In genomic region chr2:219562049-219563020, GRCh38 we compare ENCODE assay signal across 27 cellular contexts. TPM values are rescaled to one million over a fixed set of nuclear protein-coding genes. Genes with fewer than 3 reads are reported as not detected.
DNase-seq lines count a peak whose midpoint lies in the region; ATAC-seq and TF ChIP-seq lines count a peak whose summit lies in the region.
"Had no signal": no experiment of that assay in that cellular context is flagged by ENCODE, and none has a peak within 500 bp of the region (broad histone marks: within the 10 kb centered on the region; RNA-seq: fewer than 3 reads in every experiment).

No MANE protein-coding gene starts in this region.

- POLR2A ChIA-PET in IMR-90 (lab: Charles Lee; ENCODE audit: unreplicated experiment) = no interaction called here

- H3K9ac ChIP-seq in IMR-90 (ENCODE audit: low read depth, low read length) = no peak overlapping the region
- H3K9ac ChIP-seq: GM23248 had no signal

- CTCF ChIA-PET in IMR-90 (lab: Yijun Ruan, JAX) = interaction anchor here (0.7 kb wide), 1 partner anchor 1433 kb away, joined by 4 read pairs; no protein-coding TSS in a partner anchor

- no peak overlapping the region for H4K8ac ChIP-seq in IMR-90 (ENCODE audit: low read depth in 2 of 2, low read length in 2 of 2)

- H3K4me1 ChIP-seq in IMR-90 (ENCODE audit: control insufficient read depth, insufficient read depth, low read length) (peaks cover 2% of the 10 kb centered on the region; the same call in 1 of the 2 replicates), vagina (no peaks in the 10 kb centered on the region)
- H3K4me1 ChIP-seq: adrenal gland had no signal

- H3K4ac ChIP-seq in IMR-90 (ENCODE audit: low read depth, low read length) = no peak overlapping the region

- H2BK15ac ChIP-seq in IMR-90 (ENCODE audit: low read depth, low read length) = no peak overlapping the region

- H3K27me3 ChIP-seq in IMR-90 (ENCODE audit: control insufficient read depth, insufficient read depth, low read length) (no peaks in the 10 kb centered on the region), vagina (no peaks in the 10 kb centered on the region)
- H3K27me3 ChIP-seq: adrenal gland, hepatocyte, stomach, transverse colon had no signal

- H3K14ac ChIP-seq in IMR-90 (replicated peaks; ENCODE audit: low read depth, low read length) = no peak overlapping the region

- TF ChIP-seq CTCF in IMR-90 (conservative IDR thresholded peaks at IDR 0.05; ENCODE audit: low read depth, low read length) (no peak), nephron (IDR thresholded peaks at IDR 0.05; ENCODE audit: unreplicated experiment in 3 of 3) (no peak), vagina (IDR thresholded peaks at IDR 0.05) (no peak)

- H3K27ac Mint-ChIP-seq in nephron = peak overlapping the region; percentile 44 to 90 (median 67)
- H3K27ac Mint-ChIP-seq: CD4-positive, alpha-beta T cell; T-helper 1 cell treated with Interleukin-12 subunit alpha and Interleukin-12 subunit beta and Interleukin-4 antibody, amounts not matched to agents 30 μg/mL and 1 μg/mL, for 36 hours had no signal

- peak; percentile 33 for DNase-seq in ELF-1 (ENCODE audit: low read depth, low spot score)
- DNase-seq in IMR-90 = no peak
- peak; percentile 39 for DNase-seq in ecto neural progenitor cell (ENCODE audit: low spot score)
- DNase-seq in HCEC 1CT = no peak
- no peak for DNase-seq in central memory CD4-positive, alpha-beta T cell
- DNase-seq in vagina (ENCODE audit: extremely low spot score in 2 of 2) = no peak
- DNase-seq: activated CD4-positive, alpha-beta T cell treated with anti-CD3 and anti-CD28 coated beads, Interleukin-2, amount 50 U/mL, for 1 hour; activated CD8-positive, alpha-beta memory T cell treated with anti-CD3 and anti-CD28 coated beads, Interleukin-2, amount 50 U/mL, for 4 hours; activated gamma-delta T cell treated with Interleukin-2 at 50 U/mL for 16 hours; CD4-positive, alpha-beta T cell; foreskin fibroblast; GM23248; NCI-H1417; NCI-H2107; NCI-H524 treated with DMSO at 0.1 percent for 48 hours; nephron progenitor cell; stimulated activated CD4-positive, alpha-beta T cell treated with anti-CD3 and anti-CD28 coated beads, Interleukin-4, amount 100 ng/mL, for 4 hours; stomach; transverse colon had no signal

- H3K9me1 ChIP-seq in IMR-90 (ENCODE audit: insufficient read depth, low read length) = peaks cover 6% of the 10 kb centered on the region; the same call in 1 of the 2 replicates

- no peak for ATAC-seq in IMR-90 (ENCODE audit: low read depth)
- ATAC-seq in HG03432 (IDR thresholded peaks at IDR 0.05; ENCODE audit: unreplicated experiment) = no peak

- peaks cover 11% of the 10 kb centered on the region; the same call in 1 of the 2 replicates for H4K20me1 ChIP-seq in IMR-90 (ENCODE audit: insufficient read depth, low read length)

- intact Hi-C loops in IMR-90 (cut with micrococcal nuclease) = no loop called here
- intact Hi-C loops in vagina (cut with DNase I) = no loop called here

- H2AFZ ChIP-seq in IMR-90 (replicated peaks; ENCODE audit: low read length, poor library complexity) = peak overlapping the region; percentile 48
- H2AFZ ChIP-seq: GM23248, hepatocyte had no signal

- no peaks in the 10 kb centered on the region for H3K9me3 Mint-ChIP-seq in nephron
- H3K9me3 Mint-ChIP-seq: CD4-positive, alpha-beta T cell; nephron progenitor cell; T-helper 1 cell treated with Interleukin-12 subunit alpha and Interleukin-12 subunit beta and Interleukin-4 antibody, amounts not matched to agents 30 μg/mL and 1 μg/mL, for 36 hours had no signal

- H4K91ac ChIP-seq in IMR-90 (ENCODE audit: insufficient read depth, low read depth, low read length) = no peak overlapping the region

- H2AK9ac ChIP-seq in IMR-90 (replicated peaks; ENCODE audit: low read depth, low read length, poor library complexity) = peak overlapping the region; percentile 52

- no peak overlapping the region for H2BK20ac ChIP-seq in IMR-90 (ENCODE audit: low read depth, low read length)

- no peaks in the 10 kb centered on the region for H3K27me3 Mint-ChIP-seq in nephron (ENCODE audit: low read depth)

- peaks cover 56% of the 10 kb centered on the region for H3K4me1 Mint-ChIP-seq in nephron

- no peak overlapping the region for H3K56ac ChIP-seq in IMR-90 (ENCODE audit: extremely low read depth, insufficient read depth, low read length)

- no peak overlapping the region for H3K4me2 ChIP-seq in IMR-90 (ENCODE audit: low read depth, low read length)
- H3K4me2 ChIP-seq: hepatocyte had no signal

- H3K36me3 ChIP-seq in IMR-90 (ENCODE audit: control insufficient read depth, insufficient read depth, low read length) = peaks cover 19% of the 10 kb centered on the region
- H3K36me3 ChIP-seq in vagina = peaks cover 0 to 11% of the 10 kb centered on the region in 2 donors
- H3K36me3 ChIP-seq: transverse colon had no signal

- H3K27ac ChIP-seq in IMR-90 (ENCODE audit: insufficient read depth, low read length) (no peak overlapping the region), vagina (no peak overlapping the region)
- H3K27ac ChIP-seq: adrenal gland, GM23248, hepatocyte, stomach, transverse colon had no signal

- TF ChIP-seq RAD21 in IMR-90 (IDR thresholded peaks at IDR 0.05; ENCODE audit: low read length) = no peak

- no peak overlapping the region for H2BK5ac ChIP-seq in IMR-90 (ENCODE audit: low read depth, low read length, poor library complexity, severe bottlenecking)

- H3K4me3 ChIP-seq in IMR-90 (ENCODE audit: insufficient read depth, low read depth, low read length) (no peak overlapping the region), vagina (no peak overlapping the region)
- H3K4me3 ChIP-seq: adrenal gland, GM23248, hepatocyte, stomach, transverse colon had no signal

- peaks cover 62% of the 10 kb centered on the region for H3K36me3 Mint-ChIP-seq in nephron (ENCODE audit: low read depth)

- H4K5ac ChIP-seq in IMR-90 (ENCODE audit: low read depth, low read length) = no peak overlapping the region

- dilution Hi-C loops in IMR-90 (cut with HindIII; ENCODE audit: low sequenced_read_pairs, unreplicated experiment) = no loop called here

- no peak overlapping the region for H2AK5ac ChIP-seq in IMR-90 (ENCODE audit: low read depth, low read length)

- peak overlapping the region in 2 of 3 experiments; percentile 48 to 71 for H3K4me3 Mint-ChIP-seq in nephron
- H3K4me3 Mint-ChIP-seq: CD4-positive, alpha-beta T cell; nephron progenitor cell; T-helper 1 cell treated with Interleukin-12 subunit alpha and Interleukin-12 subunit beta and Interleukin-4 antibody, amounts not matched to agents 30 μg/mL and 1 μg/mL, for 36 hours had no signal

- no TSS peak for BruUV-seq in IMR-90 (replicated peaks; lab: Mats Ljungman, UMichigan)

- 84% methylated on average over 8 of the region's 35 CpGs; no CpG with 5 or more reads in 1 of the 2 experiments for whole genome bisulfite sequencing in IMR-90 (ENCODE audit: extremely low coverage in 2 of 2, insufficient read length in 1 of 2), 2 experiments

- no peak overlapping the region for H3K23ac ChIP-seq in IMR-90 (ENCODE audit: low read depth, low read length)

- no peak for TF ChIP-seq POLR2A in IMR-90 (IDR thresholded peaks at IDR 0.05; ENCODE audit: low read depth, low read length)
- no peak for TF ChIP-seq POLR2A in vagina (IDR thresholded peaks at IDR 0.05)

- in situ Hi-C loops in IMR-90 (cut with MboI; ENCODE audit: low sequenced_read_pairs) = no loop called here

- no peak overlapping the region for H2BK120ac ChIP-seq in IMR-90 (ENCODE audit: low read depth, low read length)

- H3K18ac ChIP-seq in IMR-90 (ENCODE audit: low read depth, low read length) = no peak overlapping the region

- H3K79me1 ChIP-seq in IMR-90 (ENCODE audit: low read depth in 1 of 2, low read length in 2 of 2) = no peaks in the 10 kb centered on the region; a peak in 1 of 4 replicates

- no peaks in the 10 kb centered on the region for H3K9me3 ChIP-seq in IMR-90 (ENCODE audit: control insufficient read depth, insufficient read depth, low read length)
- H3K9me3 ChIP-seq in vagina = no peaks in the 10 kb centered on the region
- H3K9me3 ChIP-seq: adrenal gland, stomach, transverse colon had no signal

TF ChIP-seq in IMR-90, 13 proteins besides CTCF, POLR2A, EP300 and RAD21:
- TF ChIP-seq RFX5 (IDR thresholded peaks at IDR 0.05; ENCODE audit: low read depth, low read length) (no peak), RCOR1 (IDR thresholded peaks at IDR 0.05; ENCODE audit: insufficient replicate concordance, low read length) (no peak), MAZ (IDR thresholded peaks at IDR 0.05; ENCODE audit: borderline replicate concordance, low read depth, low read length) (no peak)

RNA-seq across cellular contexts. Expression of gene OBSL1, which starts 9.0 kb away (rescaled TPM):
- total RNA-seq in IMR-90 (2012; rRNA removed) (21.4 and 21.5 TPM in 2 replicates), vagina (53.0 TPM)
- polyA plus RNA-seq in IMR-90 (2012; rRNA removed) = 51.2 and 51.8 TPM in 2 replicates
- 55.5 and 61.7 TPM in 2 replicates for polyA plus RNA-seq in IMR-90 (2012; cell fraction: cytosol; rRNA removed)
- 203 and 301 TPM in 2 replicates for polyA plus RNA-seq in IMR-90 (2012; cell fraction: nucleus; rRNA removed; ENCODE audit: low replicate concordance)

RNA-seq across cellular contexts. Expression of gene INHA, which starts 9.8 kb away (rescaled TPM):
- not detected in 2 replicates for total RNA-seq in IMR-90 (2012; rRNA removed)
- polyA plus RNA-seq in IMR-90 (2012; rRNA removed) = 0.80 and 0.96 TPM in 2 replicates
- 0.16 and 0.26 TPM in 2 replicates for polyA plus RNA-seq in IMR-90 (2012; cell fraction: cytosol; rRNA removed)
- polyA plus RNA-seq in IMR-90 (2012; cell fraction: nucleus; rRNA removed; ENCODE audit: low replicate concordance) = 5.6 and 14.6 TPM in 2 replicates
- 0.74 TPM for total RNA-seq in vagina
- total RNA-seq: CD4-positive, alpha-beta T cell; HT-29; OCI-LY7; pulmonary artery endothelial cell; transverse colon had no signal

RNA-seq across cellular contexts. Expression of gene TMEM198, which starts 18.5 kb away (rescaled TPM):
- total RNA-seq in IMR-90 (2012; rRNA removed) (under 0.01 and 0.18 TPM in 2 replicates), vagina (1.5 TPM)
- polyA plus RNA-seq in IMR-90 (2012; rRNA removed) = 2.2 and 3.0 TPM in 2 replicates
- 0.81 and 1.3 TPM in 2 replicates for polyA plus RNA-seq in IMR-90 (2012; cell fraction: cytosol; rRNA removed)
- 20.2 and 40.5 TPM in 2 replicates for polyA plus RNA-seq in IMR-90 (2012; cell fraction: nucleus; rRNA removed; ENCODE audit: low replicate concordance)
- total RNA-seq: pulmonary artery endothelial cell had no signal

RNA-seq across cellular contexts. Expression of gene CHPF, which starts 18.7 kb away (rescaled TPM):
- total RNA-seq in IMR-90 (2012; rRNA removed) (24.0 and 27.2 TPM in 2 replicates), vagina (41.5 TPM)
- 115 and 147 TPM in 2 replicates for polyA plus RNA-seq in IMR-90 (2012; rRNA removed)
- 108 and 204 TPM in 2 replicates for polyA plus RNA-seq in IMR-90 (2012; cell fraction: cytosol; rRNA removed)
- 37.3 and 118 TPM in 2 replicates for polyA plus RNA-seq in IMR-90 (2012; cell fraction: nucleus; rRNA removed; ENCODE audit: low replicate concordance)

RNA-seq across cellular contexts. Expression of gene STK11IP, which starts 35.3 kb away (rescaled TPM):
- total RNA-seq in IMR-90 (2012; rRNA removed) = 6.7 and 19.7 TPM in 2 replicates
- 14.5 and 22.4 TPM in 2 replicates for polyA plus RNA-seq in IMR-90 (2012; rRNA removed)
- 6.4 and 7.1 TPM in 2 replicates for polyA plus RNA-seq in IMR-90 (2012; cell fraction: cytosol; rRNA removed)
- 83.5 and 203 TPM in 2 replicates for polyA plus RNA-seq in IMR-90 (2012; cell fraction: nucleus; rRNA removed; ENCODE audit: low replicate concordance)
- total RNA-seq in vagina = 11.3 TPM

Comparison
In these comparisons a context has a peak if more than half of its experiments do, and no peak if none do; other contexts are left out.
1. DNase-seq: peak in ELF-1 (single experiment) and ecto neural progenitor cell (single experiment); none in IMR-90 (single experiment), HCEC 1CT (single experiment), central memory CD4-positive, alpha-beta T cell (single experiment) and vagina (0 of 2).